In the genomic region with DNA sequence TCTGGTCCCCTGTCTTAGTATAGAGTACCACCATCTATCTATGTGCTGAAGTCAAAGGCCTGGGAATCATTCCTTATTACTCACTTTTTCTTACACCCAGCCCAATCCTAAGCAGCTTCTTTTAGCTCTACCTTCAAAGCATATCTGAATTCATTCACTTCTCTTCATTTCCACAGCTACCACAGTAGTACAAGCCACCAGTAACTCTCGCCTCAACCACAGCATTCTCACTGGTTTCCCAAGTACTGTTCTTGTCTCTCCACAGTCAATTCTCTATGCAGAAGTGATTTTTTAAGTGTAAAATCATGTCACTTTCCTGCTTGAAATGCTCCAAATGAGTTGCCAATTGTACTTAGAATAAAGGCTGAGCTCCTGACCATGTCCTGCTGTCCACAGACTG, we compare ENCODE assay signal across 38 cellular contexts.
"Had no signal": no experiment of that assay in that cellular context is flagged by ENCODE, and none has a peak within 500 bp of the region (broad histone marks: within the 10 kb centered on the region; RNA-seq: fewer than 3 reads in every experiment).

No MANE protein-coding gene starts in this region.

- H3K9me3 ChIP-seq: adrenal gland, ascending aorta had no signal

- H3K27me3 Mint-ChIP-seq: activated naive CD4-positive, alpha-beta T cell treated with anti-CD3 and anti-CD28 coated beads, Interleukin-2, amount 10 ng/mL, durations not matched to agents 7 days and 5 days; activated naive CD4-positive, alpha-beta T cell treated with anti-CD3 and anti-CD28 coated beads, Interleukin-2, amount 50 U/mL, for 24 hours; activated naive CD8-positive, alpha-beta T cell; activated naive CD8-positive, alpha-beta T cell treated with anti-CD3 and anti-CD28 coated beads for 36 hours; activated naive CD8-positive, alpha-beta T cell treated with anti-CD3 and anti-CD28 coated beads, Interleukin-2, amount 10 ng/mL, durations not matched to agents 7 days and 5 days; activated naive CD8-positive, alpha-beta T cell treated with anti-CD3 and anti-CD28 coated beads, Interleukin-2, amount 50 U/mL, for 24 hours; activated T-cell treated with anti-CD3 and anti-CD28 coated beads, Interleukin-2, amount 50 U/mL, for 24 hours; activated T-helper 17 cell treated with anti-CD3 and anti-CD28 coated beads, Interleukin-2, amount 50 U/mL, for 72 hours; brain; central memory CD8-positive, alpha-beta T cell had no signal

- H3K4me3 Mint-ChIP-seq: activated naive CD4-positive, alpha-beta T cell treated with anti-CD3 and anti-CD28 coated beads for 36 hours; activated naive CD4-positive, alpha-beta T cell treated with anti-CD3 and anti-CD28 coated beads, Interleukin-2, amount 10 ng/mL, durations not matched to agents 7 days and 5 days; activated naive CD4-positive, alpha-beta T cell treated with anti-CD3 and anti-CD28 coated beads, Interleukin-2, amount 50 U/mL, for 24 hours; activated naive CD8-positive, alpha-beta T cell; activated naive CD8-positive, alpha-beta T cell treated with anti-CD3 and anti-CD28 coated beads for 36 hours; activated naive CD8-positive, alpha-beta T cell treated with anti-CD3 and anti-CD28 coated beads, Interleukin-2, amount 10 ng/mL, durations not matched to agents 7 days and 5 days; activated naive CD8-positive, alpha-beta T cell treated with anti-CD3 and anti-CD28 coated beads, Interleukin-2, amount 50 U/mL, for 24 hours; activated T-cell treated with anti-CD3 and anti-CD28 coated beads, Interleukin-2, amount 50 U/mL, for 24 hours; activated T-cell treated with anti-CD3 and anti-CD28 coated beads, Interleukin-2, amount 50 U/mL, for 4 hours; activated T-cell treated with anti-CD3 and anti-CD28 coated beads, Interleukin-2, amount 50 U/mL, for 72 hours; activated T-helper 1 cell treated with anti-CD3 and anti-CD28 coated beads, Interleukin-12 subunit alpha, Interleukin-12 subunit beta, Interleukin-2, Interleukin-4 antibody, amounts not matched to agents 30 ng/mL and 10 ng/mL and 1 ng/mL, durations not matched to agents 14 hours and 24 hours and 36 hours; activated T-helper 17 cell treated with anti-CD3 and anti-CD28 coated beads, Interleukin-2, amount 50 U/mL, for 72 hours; brain; central memory CD8-positive, alpha-beta T cell had no signal

- H3K4me3 ChIP-seq: adrenal gland, ascending aorta, body of pancreas, breast epithelium, cardiac muscle cell had no signal

- H3K27ac ChIP-seq: adrenal gland, ascending aorta, body of pancreas, brain microvascular endothelial cell, breast epithelium, cardiac muscle cell had no signal

- H3K36me3 ChIP-seq: adrenal gland, ascending aorta, brain microvascular endothelial cell, breast epithelium, cardiac muscle cell had no signal

- ATAC-seq: activated naive CD4-positive, alpha-beta T cell treated with anti-CD3 and anti-CD28 coated beads, Interleukin-2, amount 50 U/mL, for 72 hours; activated naive CD8-positive, alpha-beta T cell treated with anti-CD3 and anti-CD28 coated beads, Interleukin-2, amount 50 U/mL, for 24 hours; activated T-cell treated with anti-CD3 and anti-CD28 coated beads, Interleukin-2, amount 50 U/mL, for 4 hours; activated T-cell treated with anti-CD3 and anti-CD28 coated beads, Interleukin-2, amount 50 U/mL, for 72 hours; activated T-helper 17 cell treated with anti-CD3 and anti-CD28 coated beads, Interleukin-2, amount 50 U/mL, for 72 hours; body of pancreas had no signal

- H3K4me1 ChIP-seq: adrenal gland, ascending aorta, body of pancreas, breast epithelium had no signal

- H3K4me1 Mint-ChIP-seq: activated naive CD4-positive, alpha-beta T cell treated with anti-CD3 and anti-CD28 coated beads, Interleukin-2, amount 10 ng/mL, durations not matched to agents 7 days and 5 days; activated naive CD4-positive, alpha-beta T cell treated with anti-CD3 and anti-CD28 coated beads, Interleukin-2, amount 50 U/mL, for 24 hours; activated naive CD8-positive, alpha-beta T cell treated with anti-CD3 and anti-CD28 coated beads for 36 hours; activated naive CD8-positive, alpha-beta T cell treated with anti-CD3 and anti-CD28 coated beads, Interleukin-2, amount 10 ng/mL, durations not matched to agents 7 days and 5 days; activated naive CD8-positive, alpha-beta T cell treated with anti-CD3 and anti-CD28 coated beads, Interleukin-2, amount 50 U/mL, for 24 hours; activated T-helper 17 cell treated with anti-CD3 and anti-CD28 coated beads, Interleukin-2, amount 50 U/mL, for 72 hours; central memory CD8-positive, alpha-beta T cell had no signal

- DNase-seq: activated effector memory CD4-positive, alpha-beta T cell treated with anti-CD3 and anti-CD28 coated beads, Interleukin-2, amount 50 U/mL, for 16 hours; activated effector memory CD4-positive, alpha-beta T cell treated with Interleukin-2 at 50 U/mL for 16 hours; activated gamma-delta T cell; activated gamma-delta T cell treated with Interleukin-2 at 50 U/mL for 16 hours; activated naive CD4-positive, alpha-beta T cell; activated naive CD4-positive, alpha-beta T cell treated with anti-CD3 and anti-CD28 coated beads for 36 hours; activated naive CD4-positive, alpha-beta T cell treated with anti-CD3 and anti-CD28 coated beads, Interleukin-2, amount 10 ng/mL, durations not matched to agents 7 days and 5 days; activated naive CD4-positive, alpha-beta T cell treated with anti-CD3 and anti-CD28 coated beads, Interleukin-2, amount 50 U/mL, for 16 hours; activated naive CD4-positive, alpha-beta T cell treated with Interleukin-2 at 50 U/mL for 16 hours; activated naive CD8-positive, alpha-beta T cell treated with anti-CD3 and anti-CD28 coated beads for 36 hours; activated naive CD8-positive, alpha-beta T cell treated with anti-CD3 and anti-CD28 coated beads, Interleukin-2, amount 10 ng/mL, durations not matched to agents 7 days and 5 days; activated naive CD8-positive, alpha-beta T cell treated with anti-CD3 and anti-CD28 coated beads, Interleukin-2, amount 50 U/mL, for 24 hours; activated T-cell treated with anti-CD3 and anti-CD28 coated beads, Interleukin-2, amount 50 U/mL, for 1 hour; activated T-cell treated with anti-CD3 and anti-CD28 coated beads, Interleukin-2, amount 50 U/mL, for 24 hours; activated T-cell treated with anti-CD3 and anti-CD28 coated beads, Interleukin-2, amount 50 U/mL, for 4 hours; activated T-cell treated with anti-CD3 and anti-CD28 coated beads, Interleukin-2, amount 50 U/mL, for 48 hours; activated T-cell treated with anti-CD3 and anti-CD28 coated beads, Interleukin-2, amount 50 U/mL, for 72 hours; adrenal gland; amniotic stem cell; amygdala; anterior cingulate cortex; aorta; body of pancreas; brain microvascular endothelial cell; caudate nucleus; central memory CD4-positive, alpha-beta T cell; cerebellar nuclear complex had no signal

- H3K27ac Mint-ChIP-seq: activated naive CD4-positive, alpha-beta T cell treated with anti-CD3 and anti-CD28 coated beads for 36 hours; activated naive CD4-positive, alpha-beta T cell treated with anti-CD3 and anti-CD28 coated beads, Interleukin-2, amount 10 ng/mL, durations not matched to agents 7 days and 5 days; activated naive CD4-positive, alpha-beta T cell treated with anti-CD3 and anti-CD28 coated beads, Interleukin-2, amount 50 U/mL, for 24 hours; activated naive CD4-positive, alpha-beta T cell treated with anti-CD3 and anti-CD28 coated beads, Interleukin-2, amount 50 U/mL, for 72 hours; activated naive CD8-positive, alpha-beta T cell; activated naive CD8-positive, alpha-beta T cell treated with anti-CD3 and anti-CD28 coated beads for 36 hours; activated naive CD8-positive, alpha-beta T cell treated with anti-CD3 and anti-CD28 coated beads, Interleukin-2, amount 10 ng/mL, durations not matched to agents 7 days and 5 days; activated naive CD8-positive, alpha-beta T cell treated with anti-CD3 and anti-CD28 coated beads, Interleukin-2, amount 50 U/mL, for 24 hours; activated T-cell treated with anti-CD3 and anti-CD28 coated beads, Interleukin-2, amount 50 U/mL, for 24 hours; activated T-cell treated with anti-CD3 and anti-CD28 coated beads, Interleukin-2, amount 50 U/mL, for 72 hours; activated T-helper 1 cell treated with anti-CD3 and anti-CD28 coated beads, Interleukin-12 subunit alpha, Interleukin-12 subunit beta, Interleukin-2, Interleukin-4 antibody, amounts not matched to agents 30 ng/mL and 10 ng/mL and 1 ng/mL, durations not matched to agents 14 hours and 24 hours and 36 hours; activated T-helper 17 cell treated with anti-CD3 and anti-CD28 coated beads, Interleukin-2, amount 50 U/mL, for 72 hours; activated T-helper 2 cell treated with anti-CD3 and anti-CD28 coated beads, Interferon-gamma antibody, Interleukin-2, Interleukin-4, amounts not matched to agents 10 μg/mL and 5 μg/mL and 100 μg/mL, durations not matched to agents 14 hours and 24 hours and 36 hours; brain had no signal

- H3K27me3 ChIP-seq: adrenal gland, ascending aorta, body of pancreas, brain microvascular endothelial cell, breast epithelium, cardiac muscle cell had no signal

- H3K36me3 Mint-ChIP-seq: activated naive CD4-positive, alpha-beta T cell treated with anti-CD3 and anti-CD28 coated beads, Interleukin-2, amount 10 ng/mL, durations not matched to agents 7 days and 5 days; activated naive CD4-positive, alpha-beta T cell treated with anti-CD3 and anti-CD28 coated beads, Interleukin-2, amount 50 U/mL, for 72 hours; activated naive CD8-positive, alpha-beta T cell; activated naive CD8-positive, alpha-beta T cell treated with anti-CD3 and anti-CD28 coated beads for 36 hours; activated naive CD8-positive, alpha-beta T cell treated with anti-CD3 and anti-CD28 coated beads, Interleukin-2, amount 10 ng/mL, durations not matched to agents 7 days and 5 days; brain had no signal
